14 cellular contexts compared by ENCODE assay signal in genomic region chr10:71277914-71278665, GRCh38. TPM values are rescaled to one million over a fixed set of nuclear protein-coding genes. Genes with fewer than 3 reads are reported as not detected.
DNase-seq lines count a peak whose midpoint lies in the region; ATAC-seq, FAIRE-seq and TF ChIP-seq lines count a peak whose summit lies in the region.
"Had no signal": no experiment of that assay in that cellular context is flagged by ENCODE, and none has a peak within 500 bp of the region (broad histone marks: within the 10 kb centered on the region; RNA-seq: fewer than 3 reads in every experiment).

No MANE protein-coding gene starts in this region.

- POLR2A ChIA-PET in K562 (lab: Yijun Ruan, JAX), result interaction anchor here (1.3 to 2.7 kb wide), 4 partner anchors 8 to 15 kb away, joined by 3 to 11 read pairs (median 6); no protein-coding TSS in a partner anchor

- H3K27ac ChIP-seq in GM23338 (ENCODE audit: low read depth) (no peak overlapping the region), K562 (ENCODE audit: extremely low read depth, low read depth, low read length) (no peak overlapping the region), layer of hippocampus (ENCODE audit: low read depth, low read length) (peak overlapping the region; percentile 72)

- H3K9ac ChIP-seq in K562 (ENCODE audit: insufficient read depth in 1 of 2, low read depth in 2 of 2, low read length in 2 of 2), result no peak overlapping the region; a peak in 1 of 4 replicates

- H3K9me3 ChIP-seq in K562 (replicated peaks; ENCODE audit: control insufficient read depth, insufficient read depth, low read depth, low read length), result no peaks in the 10 kb centered on the region

- H3K4me2 ChIP-seq in GM23338, result 0 out of 2 replicates have a peak overlapping the region, but pooled peaks have one; percentile 51
- H3K4me2 ChIP-seq in K562 (ENCODE audit: insufficient read depth, low read length), result no peak overlapping the region

- H3F3A ChIP-seq in GM23338 (replicated peaks; ENCODE audit: low read depth), result no peaks in the 10 kb centered on the region

- no TSS peak for BruUV-seq in K562 (replicated peaks; lab: Mats Ljungman, UMichigan)

- H3K27me3 Mint-ChIP-seq in GM23338 (ENCODE audit: insufficient read depth, low read depth, poor library complexity), result peaks cover 13% of the 10 kb centered on the region
- H3K27me3 Mint-ChIP-seq: CD4-positive, alpha-beta memory T cell had no signal

- CTCF ChIA-PET in K562 (lab: Yijun Ruan, JAX; ENCODE audit: low intra/inter-chr PET ratio), result no interaction called here

- peaks cover 47% of the 10 kb centered on the region for H3K4me1 Mint-ChIP-seq in GM23338

- WGBS in K562 (ENCODE audit: insufficient coverage, low coverage, missing lambda C conversion rate), result 43% methylated on average over 11 of the region's 11 CpGs

- no peaks in the 10 kb centered on the region for H3K9me2 ChIP-seq in GM23338 (ENCODE audit: insufficient read depth)

- H3K36me3 Mint-ChIP-seq in GM23338 (ENCODE audit: low read depth), result peaks cover 13% of the 10 kb centered on the region; the same call in 2 of the 3 replicates
- H3K36me3 Mint-ChIP-seq: CD4-positive, alpha-beta memory T cell had no signal

- H2AFZ ChIP-seq in GM23338 (no peak overlapping the region), K562 (ENCODE audit: low read depth, low read length) (no peak overlapping the region)

- H3K4me3 ChIP-seq in GM23338 (no peak overlapping the region), K562 (no peak overlapping the region)

- no peak for TF ChIP-seq POLR2A in K562 (conservative IDR thresholded peaks at IDR 0.05)

- TF ChIP-seq EP300 in K562 (IDR thresholded peaks at IDR 0.05; ENCODE audit: low read length), result no peak

- peak overlapping the region; percentile 72 for H3K27ac Mint-ChIP-seq in GM23338

- H3K9me1 ChIP-seq in K562 (ENCODE audit: control insufficient read depth, insufficient read depth, low read length), result no peaks in the 10 kb centered on the region

- peaks cover 14% of the 10 kb centered on the region; the same call in 1 of the 2 replicates for H3K79me2 ChIP-seq in GM23338 (replicated peaks; ENCODE audit: insufficient read depth)
- no peaks in the 10 kb centered on the region for H3K79me2 ChIP-seq in K562 (ENCODE audit: control insufficient read depth, insufficient read depth, low read length)

- H3K4me1 ChIP-seq in GM23338 (ENCODE audit: insufficient read depth), result peaks cover 18% of the 10 kb centered on the region; the same call in 1 of the 2 replicates
- H3K4me1 ChIP-seq in K562 (replicated peaks in 1 of 2; ENCODE audit: control insufficient read depth in 2 of 2, insufficient read depth in 2 of 2, low read length in 2 of 2), result peaks cover 0 to 8% of the 10 kb centered on the region in 2 experiments; a peak in 2 of 5 replicates

- no peak for TF ChIP-seq RAD21 in K562 (CRISPR knock-in tag; conservative IDR thresholded peaks at IDR 0.05 in 1 of 2, IDR thresholded peaks at IDR 0.05 in 1 of 2)

- H3K4me3 Mint-ChIP-seq in GM23338, result no peak overlapping the region
- H3K4me3 Mint-ChIP-seq: CD4-positive, alpha-beta memory T cell had no signal

- in situ Hi-C loops in K562 (cut with MboI), result no loop called here

- intact Hi-C loops in K562 (cut with micrococcal nuclease), result no loop called here

- TF ChIP-seq CTCF in GM23338 (conservative IDR thresholded peaks at IDR 0.05; ENCODE audit: low read depth in 2 of 2), result no peak
- no peak for TF ChIP-seq CTCF in K562 (IDR thresholded peaks at IDR 0.05 in 2 of 3, conservative IDR thresholded peaks at IDR 0.05 in 1 of 3; ENCODE audit: insufficient read depth in 2 of 3, low read depth in 1 of 3, low read length in 3 of 3)

- no peaks in the 10 kb centered on the region for H3K9me3 Mint-ChIP-seq in GM23338
- H3K9me3 Mint-ChIP-seq: CD4-positive, alpha-beta memory T cell had no signal

- DNase-seq in GM23338 (ENCODE audit: low spot score) (no peak), K562 (ENCODE audit: extremely low read depth in 1 of 4, low spot score in 3 of 4) (no peak), superior temporal gyrus (ENCODE audit: extremely low spot score) (peak; percentile 38), NCI-H187 treated with DMSO at 0.1 percent for 48 hours (lab: John Stamatoyannopoulos, UW) (no peak), NCI-H774 (lab: John Stamatoyannopoulos, UW) (no peak)
- DNase-seq: CD4-positive, alpha-beta memory T cell; DMS153; GF-D8; NCI-H1930; NCI-H226; PC-3; RPMI8226 had no signal

- ATAC-seq in GM23338 (peak; percentile 11; the same call in 2 of the 3 replicates), K562 (peak; percentile 15; the same call in 2 of the 3 replicates), SK-N-SH treated with all-trans-retinoic acid at 6 μM for 48 hours (no peak)
- ATAC-seq: PC-3 had no signal

- H3K36me3 ChIP-seq in GM23338 (ENCODE audit: insufficient read depth), result peaks cover 4% of the 10 kb centered on the region; the same call in 1 of the 2 replicates
- H3K36me3 ChIP-seq in K562 (ENCODE audit: control insufficient read depth, insufficient read depth, low read length), result no peaks in the 10 kb centered on the region

- FAIRE-seq in K562 (lab: Jason Lieb, UNC), result no peak

- H4K20me1 ChIP-seq in GM23338 (replicated peaks; ENCODE audit: insufficient read depth) (no peaks in the 10 kb centered on the region; the same call in 1 of the 2 replicates), K562 (replicated peaks; ENCODE audit: control insufficient read depth, insufficient read depth, low read length) (peaks cover 3% of the 10 kb centered on the region; the same call in 1 of the 2 replicates)

- no peaks in the 10 kb centered on the region for H3K27me3 ChIP-seq in GM23338 (ENCODE audit: insufficient read depth)
- H3K27me3 ChIP-seq in K562 (ENCODE audit: control insufficient read depth in 2 of 2, insufficient read depth in 2 of 2, low read length in 2 of 2), result peaks cover 0 to 14% of the 10 kb centered on the region in 2 experiments; a peak in 3 of 5 replicates
- no peaks in the 10 kb centered on the region for H3K27me3 ChIP-seq in layer of hippocampus (ENCODE audit: control insufficient read depth, insufficient read depth, low read length)

TF ChIP-seq in GM23338, 12 proteins besides CTCF, POLR2A, EP300 and RAD21 (continues in another document):
- TF ChIP-seq EZH2 (IDR thresholded peaks at IDR 0.05; ENCODE audit: low read depth, unreplicated experiment) (no peak), EZH2phosphoT487 (IDR thresholded peaks at IDR 0.05; ENCODE audit: unreplicated experiment) (no peak), ZNF114 (CRISPR knock-in tag; IDR thresholded peaks at IDR 0.05) (no peak)

TF ChIP-seq in K562, 482 proteins besides CTCF, POLR2A, EP300 and RAD21:
- TF ChIP-seq ZKSCAN1 (IDR thresholded peaks at IDR 0.05; ENCODE audit: low read depth, low read length) (peak; percentile 72; the same call in 1 of the 2 replicates), ESRRA (IDR thresholded peaks at IDR 0.05; ENCODE audit: borderline replicate concordance, low read depth) (peak; percentile 93), PHF8 (IDR thresholded peaks at IDR 0.05; ENCODE audit: borderline replicate concordance, low read length) (no peak), RBM25 (IDR thresholded peaks at IDR 0.05; ENCODE audit: low read depth, low read length, severe bottlenecking) (peak; percentile 61)

TF ChIP-seq in SK-N-SH treated with all-trans-retinoic acid at 6 μM for 48 hours, 23 proteins besides CTCF, POLR2A, EP300 and RAD21 (continues in another document):
- no peak for TF ChIP-seq BACH2 (CRISPR knock-in tag; IDR thresholded peaks at IDR 0.05; ENCODE audit: borderline replicate concordance)
- TF ChIP-seq PATZ1 (CRISPR knock-in tag; IDR thresholded peaks at IDR 0.05; ENCODE audit: borderline replicate concordance), result no peak
- no peak for TF ChIP-seq ZFP3 (CRISPR knock-in tag; IDR thresholded peaks at IDR 0.05)
- TF ChIP-seq ZC3H10 (CRISPR knock-in tag; IDR thresholded peaks at IDR 0.05), result no peak
- no peak for TF ChIP-seq ESRRG (CRISPR knock-in tag; IDR thresholded peaks at IDR 0.05)
- TF ChIP-seq ARNTL (CRISPR knock-in tag; IDR thresholded peaks at IDR 0.05; ENCODE audit: borderline replicate concordance, low read depth), result no peak

RNA-seq across cellular contexts. Expression of gene SLC29A3, which starts 41.0 kb away (rescaled TPM):
- 8.3 and 10.3 TPM in 2 replicates for total RNA-seq in GM23338 (2014; rRNA removed; shearing (Covaris generic))
- polyA plus RNA-seq in GM23338 (2016; fragmentation: Nextera tagmentation; extraction: Ambion mirVana) (11.3 and 12.3 TPM in 2 replicates), K562 (2011; rRNA removed) (4.1 and 7.1 TPM in 2 replicates), K562 (2014; fragmentation: Illumina TruSeq; extraction: Trizol) (10.5 and 10.7 TPM in 2 replicates), K562 (2014; fragmentation: Nextera tagmentation; extraction: Ambion mirVana) (10 to 100 TPM in 1 of 2 experiments, 1 to 10 TPM in 1; 6.3 to 10.3 TPM), K562 (2014; rRNA removed) (4.5 and 4.6 TPM in 2 replicates)
- total RNA-seq in K562 (2011; cell fraction: chromatin; rRNA removed; ENCODE audit: low replicate concordance), result 5.7 and 14.0 TPM in 2 replicates
- total RNA-seq in K562 (2011; cell fraction: nucleolus; rRNA removed), result 13.4 and 15.0 TPM in 2 replicates
- total RNA-seq in K562 (2011; cell fraction: nucleoplasm; rRNA removed), result 11.0 and 15.7 TPM in 2 replicates
- total RNA-seq in K562 (2014; rRNA removed) (2.1 and 4.5 TPM in 2 replicates), K562 (2014; rRNA removed; fragmentation: Illumina TruSeq; extraction: Trizol) (2.8 TPM in 2 replicates), K562 (2015; rRNA removed; fragmentation: Illumina TruSeq; extraction: Trizol) (3.2 and 3.6 TPM in 2 replicates), K562 (2021) (8.2 and 8.5 TPM in 2 replicates)
- polyA plus RNA-seq in K562 (2011; cell fraction: cytosol; rRNA removed), result 7.9 and 15.0 TPM in 2 replicates
- 5.0 and 7.3 TPM in 2 replicates for polyA plus RNA-seq in K562 (2011; cell fraction: nucleus; rRNA removed)
- 8.2 and 10.4 TPM in 2 replicates for polyA plus RNA-seq in K562 (2012)
- polyA minus RNA-seq in K562 (2011; rRNA and poly(A)+ RNA removed), result 5.9 and 6.1 TPM in 2 replicates
- 6.7 and 9.5 TPM in 2 replicates for polyA minus RNA-seq in K562 (2011; cell fraction: cytosol; rRNA and poly(A)+ RNA removed)
- polyA minus RNA-seq in K562 (2011; cell fraction: nucleus; rRNA and poly(A)+ RNA removed), result 5.0 and 5.7 TPM in 2 replicates
